Comparison of ENCODE assay signal across 1 cellular context in genomic region chr9:134553061-134553891, GRCh38.
TF ChIP-seq lines count a peak whose summit lies in the region.

No MANE protein-coding gene starts in this region.

TF ChIP-seq in GM23338, 12 proteins besides CTCF, POLR2A, EP300 and RAD21 (continued from another document):
- no peak for TF ChIP-seq ZNF462 (CRISPR knock-in tag; IDR thresholded peaks at IDR 0.05)
- no peak for TF ChIP-seq ZNF331 (CRISPR knock-in tag; IDR thresholded peaks at IDR 0.05; ENCODE audit: low read depth)
- TF ChIP-seq ETS1 (IDR thresholded peaks at IDR 0.05): no peak
- no peak for TF ChIP-seq STAT1 (IDR thresholded peaks at IDR 0.05; ENCODE audit: unreplicated experiment)
- TF ChIP-seq NANOG (IDR thresholded peaks at IDR 0.05; ENCODE audit: borderline replicate concordance): no peak
- TF ChIP-seq EZH2phosphoT487 (IDR thresholded peaks at IDR 0.05; ENCODE audit: unreplicated experiment): no peak
- TF ChIP-seq EZH2 (IDR thresholded peaks at IDR 0.05; ENCODE audit: low read depth, unreplicated experiment): no peak
- TF ChIP-seq POLR2AphosphoS5 (IDR thresholded peaks at IDR 0.05; ENCODE audit: low read depth): no peak
